Comparison of ENCODE assay signal across 1 cellular context in the genomic region with DNA sequence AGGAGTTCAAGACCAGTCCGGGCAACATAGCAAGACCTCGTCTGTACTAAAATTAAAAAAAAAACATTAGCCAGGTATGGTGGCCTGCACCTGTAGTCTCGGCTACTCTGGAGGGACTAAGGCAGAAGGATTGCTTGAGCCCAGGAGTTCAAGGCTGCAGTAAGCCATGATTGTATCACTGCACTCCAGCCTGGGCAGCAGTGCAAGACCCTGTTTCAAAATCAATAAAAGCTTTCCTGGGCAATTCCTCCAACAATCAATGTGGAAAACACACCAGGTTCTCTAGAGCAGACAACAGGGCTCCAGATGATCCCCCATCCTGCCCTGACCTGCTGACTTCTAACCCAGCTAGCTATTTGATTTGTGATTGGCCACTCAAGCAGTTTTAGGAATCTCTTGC.
TF ChIP-seq lines count a peak whose summit lies in the region.

No MANE protein-coding gene starts in this region.

TF ChIP-seq in K562, 482 proteins besides CTCF, POLR2A, EP300 and RAD21:
- TF ChIP-seq, protein P1, sequence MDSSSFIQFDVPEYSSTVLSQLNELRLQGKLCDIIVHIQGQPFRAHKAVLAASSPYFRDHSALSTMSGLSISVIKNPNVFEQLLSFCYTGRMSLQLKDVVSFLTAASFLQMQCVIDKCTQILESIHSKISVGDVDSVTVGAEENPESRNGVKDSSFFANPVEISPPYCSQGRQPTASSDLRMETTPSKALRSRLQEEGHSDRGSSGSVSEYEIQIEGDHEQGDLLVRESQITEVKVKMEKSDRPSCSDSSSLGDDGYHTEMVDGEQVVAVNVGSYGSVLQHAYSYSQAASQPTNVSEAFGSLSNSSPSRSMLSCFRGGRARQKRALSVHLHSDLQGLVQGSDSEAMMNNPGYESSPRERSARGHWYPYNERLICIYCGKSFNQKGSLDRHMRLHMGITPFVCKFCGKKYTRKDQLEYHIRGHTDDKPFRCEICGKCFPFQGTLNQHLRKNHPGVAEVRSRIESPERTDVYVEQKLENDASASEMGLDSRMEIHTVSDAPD (CRISPR knock-in tag; IDR thresholded peaks at IDR 0.05): no peak
- TF ChIP-seq CBX5 (IDR thresholded peaks at IDR 0.05; ENCODE audit: borderline replicate concordance, low read depth) (no peak), ZNF121 (CRISPR knock-in tag; conservative IDR thresholded peaks at IDR 0.05) (peak; percentile 90)
